Comparison of ENCODE assay signal across 9 cellular contexts in the genomic region with DNA sequence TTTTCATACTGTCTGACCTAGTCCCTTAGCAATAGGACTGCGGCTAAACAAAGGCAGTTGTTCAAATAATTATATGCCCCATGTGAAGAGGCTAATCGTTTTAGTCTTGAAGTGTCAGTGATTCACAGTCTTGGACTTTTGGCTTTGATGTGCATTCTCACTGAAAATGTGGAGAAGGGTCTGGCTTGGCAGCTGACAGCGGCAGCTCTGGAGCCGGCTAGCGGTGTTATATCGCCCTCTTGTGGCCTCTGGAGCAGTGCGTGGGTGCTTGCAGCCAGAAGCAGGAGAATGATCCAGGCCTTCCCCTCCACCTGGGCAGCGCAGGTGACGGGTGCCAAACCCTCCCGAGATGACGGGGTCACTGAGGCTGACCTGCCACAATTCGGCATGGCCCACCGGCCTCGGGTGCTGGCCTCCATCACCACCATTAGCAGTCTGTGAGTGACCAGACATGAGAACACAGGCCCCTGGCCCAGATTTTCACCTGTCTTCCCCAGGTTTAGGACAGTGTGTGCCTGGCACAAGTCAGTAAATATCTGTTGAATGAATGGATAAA.
A peak's percentile ranks its signal among the peaks of the same experiment; 100 is the strongest.
DNase-seq lines count a peak whose midpoint lies in the region; ATAC-seq and TF ChIP-seq lines count a peak whose summit lies in the region.
"Had no signal": no experiment of that assay in that cellular context is flagged by ENCODE, and none has a peak within 500 bp of the region (broad histone marks: within the 10 kb centered on the region; RNA-seq: fewer than 3 reads in every experiment).

No MANE protein-coding gene starts in this region.

- no peaks in the 10 kb centered on the region for H4K20me1 ChIP-seq in KMS-11 (ENCODE audit: insufficient read depth)

- no peak overlapping the region for H3K18ac ChIP-seq in trophoblast cell (ENCODE audit: low read length)

- TF ChIP-seq EP300 in tibial nerve (IDR thresholded peaks at IDR 0.05): peak in 1 of 2 donors; percentile 22

- CTCF ChIA-PET in activated naive CD4-positive, alpha-beta T cell treated with anti-CD3 and anti-CD28 coated beads, Interleukin-2, amount 10 ng/mL, durations not matched to agents 7 days and 5 days (lab: Charles Lee): interaction anchor here (0.9 to 3.7 kb wide), 3 partner anchors 10 to 129 kb away, joined by 3 to 29 read pairs (median 19); no protein-coding TSS in a partner anchor

- H3K79me2 ChIP-seq in KMS-11 (ENCODE audit: insufficient read depth, low read depth) (no peaks in the 10 kb centered on the region), trophoblast cell (ENCODE audit: control insufficient read depth, insufficient read depth, low read length, poor library complexity) (no peaks in the 10 kb centered on the region)

- no peak overlapping the region for H3K23ac ChIP-seq in trophoblast cell (ENCODE audit: low read length)

- no peak overlapping the region for H2BK120ac ChIP-seq in trophoblast cell (ENCODE audit: insufficient read depth, low read length, poor library complexity)

- no peak overlapping the region for H2BK5ac ChIP-seq in trophoblast cell (ENCODE audit: low read depth, low read length, poor library complexity)

- peaks cover 4% of the 10 kb centered on the region for H3K79me1 ChIP-seq in trophoblast cell (ENCODE audit: low read length)

- H3K4me1 Mint-ChIP-seq in activated naive CD4-positive, alpha-beta T cell treated with anti-CD3 and anti-CD28 coated beads, Interleukin-2, amount 10 ng/mL, durations not matched to agents 7 days and 5 days: no peaks in the 10 kb centered on the region
- H3K4me1 Mint-ChIP-seq in glutamatergic neuron (ENCODE audit: low read depth, unreplicated experiment): peaks cover 4% of the 10 kb centered on the region

- no peak for ATAC-seq in GM18867 (IDR thresholded peaks at IDR 0.05; ENCODE audit: unreplicated experiment)

- H3K9me3 Mint-ChIP-seq in activated naive CD4-positive, alpha-beta T cell treated with anti-CD3 and anti-CD28 coated beads, Interleukin-2, amount 10 ng/mL, durations not matched to agents 7 days and 5 days: no peaks in the 10 kb centered on the region
- peaks cover under 1% of the 10 kb centered on the region for H3K9me3 Mint-ChIP-seq in glutamatergic neuron (ENCODE audit: unreplicated experiment)
- H3K9me3 Mint-ChIP-seq: dendritic cell treated with granulocyte-macrophage colony-stimulating factor and Interleukin-4, amounts not matched to agents 40 ng/mL and 50 ng/mL, for 4 days had no signal

- no peak overlapping the region for H3K4me2 ChIP-seq in KMS-11
- H3K4me2 ChIP-seq in trophoblast cell (ENCODE audit: low read length): no peak overlapping the region

- no peak overlapping the region for H3K27ac Mint-ChIP-seq in activated naive CD4-positive, alpha-beta T cell treated with anti-CD3 and anti-CD28 coated beads, Interleukin-2, amount 10 ng/mL, durations not matched to agents 7 days and 5 days
- H3K27ac Mint-ChIP-seq in glutamatergic neuron (ENCODE audit: unreplicated experiment): no peak overlapping the region
- H3K27ac Mint-ChIP-seq: dendritic cell treated with granulocyte-macrophage colony-stimulating factor and Interleukin-4, amounts not matched to agents 40 ng/mL and 50 ng/mL, for 4 days had no signal

- no peak overlapping the region for H3K27ac ChIP-seq in KMS-11
- H3K27ac ChIP-seq in SJSA1: no peak overlapping the region
- no peak overlapping the region for H3K27ac ChIP-seq in trophoblast cell (ENCODE audit: low read depth, low read length)
- H3K27ac ChIP-seq in tibial nerve: no peak overlapping the region

- peak; percentile 88 for DNase-seq in EH (ENCODE audit: low read depth)
- DNase-seq in SJSA1 (ENCODE audit: low read depth in 1 of 2, low spot score in 2 of 2): peak; percentile 75 to 82
- peak; percentile 84 for DNase-seq in activated naive CD4-positive, alpha-beta T cell treated with anti-CD3 and anti-CD28 coated beads, Interleukin-2, amount 10 ng/mL, durations not matched to agents 7 days and 5 days
- DNase-seq in glutamatergic neuron: peak; percentile 87
- DNase-seq in trophoblast cell: peak; percentile 86 to 94
- DNase-seq in tibial nerve (ENCODE audit: low spot score in 2 of 2): peak; percentile 45 to 68

- no peak overlapping the region for H3K4ac ChIP-seq in trophoblast cell (ENCODE audit: low read depth, low read length)

- peak overlapping the region; percentile 29 for H2BK12ac ChIP-seq in trophoblast cell (ENCODE audit: low read length)

- no peak overlapping the region for H3K14ac ChIP-seq in trophoblast cell (ENCODE audit: low read length)

- no peak overlapping the region for H4K91ac ChIP-seq in trophoblast cell (ENCODE audit: low read depth, low read length)

- H3K4me3 ChIP-seq in KMS-11 (IDR thresholded peaks at IDR 0.05; ENCODE audit: insufficient read depth, low read depth, low read length) (no peak overlapping the region), SJSA1 (no peak overlapping the region), trophoblast cell (ENCODE audit: low read depth, low read length) (no peak overlapping the region), tibial nerve (no peak overlapping the region)

- H4K12ac ChIP-seq in trophoblast cell (ENCODE audit: low read depth, low read length): no peak overlapping the region

- H3K36me3 ChIP-seq in KMS-11 (ENCODE audit: insufficient read depth): no peaks in the 10 kb centered on the region
- H3K36me3 ChIP-seq in SJSA1: no peaks in the 10 kb centered on the region
- no peaks in the 10 kb centered on the region for H3K36me3 ChIP-seq in trophoblast cell (ENCODE audit: control insufficient read depth in 1 of 2, insufficient read depth in 2 of 2, low read length in 2 of 2)
- H3K36me3 ChIP-seq in tibial nerve: peaks cover 0 to 48% (median 0%) of the 10 kb centered on the region in 3 donors

- TF ChIP-seq POLR2A in tibial nerve (IDR thresholded peaks at IDR 0.05): no peak

- no CpG with 5 or more reads among the region's 14 CpGs for WGBS in trophoblast cell (ENCODE audit: extremely low coverage, insufficient coverage, insufficient read length)
- 12 to 13% methylated on average over 14 of the region's 14 CpGs for WGBS in tibial nerve, 2 donors

- H3K9ac ChIP-seq in KMS-11: no peak overlapping the region
- no peak overlapping the region for H3K9ac ChIP-seq in trophoblast cell (ENCODE audit: low read length)

- H3K4me3 Mint-ChIP-seq in activated naive CD4-positive, alpha-beta T cell treated with anti-CD3 and anti-CD28 coated beads, Interleukin-2, amount 10 ng/mL, durations not matched to agents 7 days and 5 days: no peak overlapping the region
- H3K4me3 Mint-ChIP-seq in glutamatergic neuron (ENCODE audit: unreplicated experiment): no peak overlapping the region
- H3K4me3 Mint-ChIP-seq: dendritic cell treated with granulocyte-macrophage colony-stimulating factor and Interleukin-4, amounts not matched to agents 40 ng/mL and 50 ng/mL, for 4 days had no signal

- H4K8ac ChIP-seq in trophoblast cell (ENCODE audit: low read depth, low read length): no peak overlapping the region

- H3K27me3 ChIP-seq in KMS-11 (ENCODE audit: insufficient read depth, low read depth): no peaks in the 10 kb centered on the region
- no peaks in the 10 kb centered on the region for H3K27me3 ChIP-seq in SJSA1 (replicated peaks)
- no peaks in the 10 kb centered on the region for H3K27me3 ChIP-seq in trophoblast cell (ENCODE audit: insufficient read depth, low read length)
- no peaks in the 10 kb centered on the region for H3K27me3 ChIP-seq in tibial nerve

- H2AFZ ChIP-seq in KMS-11 (ENCODE audit: low read depth) (no peak overlapping the region), trophoblast cell (ENCODE audit: insufficient read depth, low read length, poor library complexity) (no peak overlapping the region)

- no peak overlapping the region for H2AK5ac ChIP-seq in trophoblast cell (ENCODE audit: low read length)

- H3K27me3 Mint-ChIP-seq in activated naive CD4-positive, alpha-beta T cell treated with anti-CD3 and anti-CD28 coated beads, Interleukin-2, amount 10 ng/mL, durations not matched to agents 7 days and 5 days: peaks cover 7% of the 10 kb centered on the region
- peaks cover 10% of the 10 kb centered on the region for H3K27me3 Mint-ChIP-seq in glutamatergic neuron (ENCODE audit: unreplicated experiment)
- H3K27me3 Mint-ChIP-seq: dendritic cell treated with granulocyte-macrophage colony-stimulating factor and Interleukin-4, amounts not matched to agents 40 ng/mL and 50 ng/mL, for 4 days had no signal

- TF ChIP-seq CTCF in KMS-11 (conservative IDR thresholded peaks at IDR 0.05; ENCODE audit: low read depth, low read length) (peak; percentile 92), glutamatergic neuron (IDR thresholded peaks at IDR 0.05; ENCODE audit: partially characterized antibody, unreplicated experiment) (peak; percentile 86), tibial nerve (IDR thresholded peaks at IDR 0.05) (peak; percentile 92 to 96 (median 93))

- H3K4me1 ChIP-seq in KMS-11 (ENCODE audit: low read depth, poor library complexity, severe bottlenecking): no peaks in the 10 kb centered on the region
- H3K4me1 ChIP-seq in SJSA1 (replicated peaks): peaks cover 20% of the 10 kb centered on the region
- H3K4me1 ChIP-seq in trophoblast cell (ENCODE audit: control insufficient read depth in 1 of 2, insufficient read depth in 2 of 2, low read length in 2 of 2): peaks cover 3 to 7% of the 10 kb centered on the region in 2 experiments
- peaks cover 0 to 9% (median 0%) of the 10 kb centered on the region in 4 donors for H3K4me1 ChIP-seq in tibial nerve

- no peaks in the 10 kb centered on the region for H3K36me3 Mint-ChIP-seq in activated naive CD4-positive, alpha-beta T cell treated with anti-CD3 and anti-CD28 coated beads, Interleukin-2, amount 10 ng/mL, durations not matched to agents 7 days and 5 days
- H3K36me3 Mint-ChIP-seq in glutamatergic neuron (ENCODE audit: unreplicated experiment): no peaks in the 10 kb centered on the region

- H3K9me3 ChIP-seq in SJSA1 (replicated peaks) (no peaks in the 10 kb centered on the region), trophoblast cell (ENCODE audit: insufficient read depth, low read depth, low read length) (no peaks in the 10 kb centered on the region), tibial nerve (no peaks in the 10 kb centered on the region)
